Comparison of ENCODE assay signal across 10 cellular contexts in the genomic region with DNA sequence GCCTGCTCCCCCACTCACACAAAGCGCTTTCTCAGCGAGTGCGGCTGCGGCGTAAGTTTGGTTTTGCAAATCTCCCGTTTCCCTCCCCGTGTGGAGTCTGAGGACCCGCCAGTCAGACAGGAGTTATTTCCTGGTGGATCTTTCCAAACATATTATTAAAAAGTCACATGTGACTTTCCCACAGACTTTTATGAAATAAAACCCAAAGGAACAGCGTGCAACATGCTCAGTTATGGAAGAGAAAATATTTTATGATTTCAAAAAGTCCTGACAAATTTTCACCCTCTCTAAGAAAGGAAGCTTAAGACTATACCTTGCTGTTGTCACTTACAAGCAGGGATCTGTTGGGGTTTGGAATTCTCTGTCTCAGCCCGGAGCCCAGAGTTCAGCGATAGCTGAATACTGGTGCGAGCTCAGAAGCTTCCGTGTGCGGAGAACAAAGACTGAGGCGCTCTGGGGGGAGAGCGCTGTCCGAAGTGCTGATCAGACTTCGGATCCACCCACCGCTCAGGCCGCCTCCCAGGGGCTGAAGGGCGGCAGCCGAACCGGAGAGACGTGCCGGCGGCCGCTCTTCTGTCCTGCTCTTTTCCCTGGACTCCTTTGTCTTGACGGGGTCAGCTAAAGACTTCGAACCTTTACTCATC. TPM values are rescaled to one million over a fixed set of nuclear protein-coding genes. Genes with fewer than 3 reads are reported as not detected.
DNase-seq lines count a peak whose midpoint lies in the region; ATAC-seq and TF ChIP-seq lines count a peak whose summit lies in the region.
"Had no signal": no experiment of that assay in that cellular context is flagged by ENCODE, and none has a peak within 500 bp of the region (broad histone marks: within the 10 kb centered on the region; RNA-seq: fewer than 3 reads in every experiment).

No MANE protein-coding gene starts in this region.

- CTCF ChIA-PET in Panc1 (lab: Charles Lee): no interaction called here

- in situ Hi-C loops in Panc1 (cut with HindIII; ENCODE audit: low pct_unique_long_range_greater_than_20kb, low sequenced_read_pairs): no loop called here

- DNase-seq in NCI-H2081 (lab: John Stamatoyannopoulos, UW) (peak; percentile 25 to 30), NCI-H2081 treated with DMSO at 0.1 percent for 48 hours (lab: John Stamatoyannopoulos, UW) (no peak), Panc1 (ENCODE audit: low read depth, low spot score) (no peak), endothelial cell (ENCODE audit: low spot score) (peak; percentile 73), nephron progenitor cell (peak; percentile 84), D341Med (ENCODE audit: low spot score) (no peak)

- peaks cover 2% of the 10 kb centered on the region for H3K27me3 Mint-ChIP-seq in endothelial cell (ENCODE audit: unreplicated experiment)
- peaks cover 88% of the 10 kb centered on the region for H3K27me3 Mint-ChIP-seq in nephron progenitor cell (ENCODE audit: low read depth, poor library complexity)

- H3K9me3 Mint-ChIP-seq in endothelial cell (ENCODE audit: unreplicated experiment) (no peaks in the 10 kb centered on the region), nephron progenitor cell (no peaks in the 10 kb centered on the region)

- peaks cover 15% of the 10 kb centered on the region for H3K27me3 ChIP-seq in Panc1 (ENCODE audit: control insufficient read depth, insufficient read depth, low read length)

- H3K4me1 ChIP-seq in Panc1 (ENCODE audit: control insufficient read depth, insufficient read depth, low read length): no peaks in the 10 kb centered on the region
- H3K4me1 ChIP-seq: SJCRH30 had no signal

- H3K4me1 Mint-ChIP-seq in endothelial cell (ENCODE audit: unreplicated experiment) (peaks cover 16% of the 10 kb centered on the region), nephron progenitor cell (peaks cover 6% of the 10 kb centered on the region)

- H3K9me3 ChIP-seq in Panc1 (ENCODE audit: control insufficient read depth, insufficient read depth, low read depth, low read length): no peaks in the 10 kb centered on the region
- H3K9me3 ChIP-seq: SJCRH30 had no signal

- H3K36me3 Mint-ChIP-seq in endothelial cell (ENCODE audit: low read depth, unreplicated experiment) (no peaks in the 10 kb centered on the region), nephron progenitor cell (ENCODE audit: low read depth) (no peaks in the 10 kb centered on the region)

- TF ChIP-seq CTCF in Panc1 (IDR thresholded peaks at IDR 0.05) (no peak), endothelial cell (IDR thresholded peaks at IDR 0.05; ENCODE audit: unreplicated experiment) (no peak), nephron progenitor cell (IDR thresholded peaks at IDR 0.05) (no peak)

- no peaks in the 10 kb centered on the region for H3K36me3 ChIP-seq in Panc1 (ENCODE audit: control insufficient read depth, insufficient read depth, low read length)
- H3K36me3 ChIP-seq: SJCRH30 had no signal

- no peak overlapping the region for H3K27ac Mint-ChIP-seq in endothelial cell (ENCODE audit: unreplicated experiment)
- no peak overlapping the region for H3K27ac Mint-ChIP-seq in nephron progenitor cell

- no peak overlapping the region for H3K4me3 ChIP-seq in Panc1 (ENCODE audit: low read depth in 2 of 2, low read length in 2 of 2)
- H3K4me3 ChIP-seq: SJCRH30 had no signal

- H3K4me3 Mint-ChIP-seq in endothelial cell (ENCODE audit: unreplicated experiment) (no peak overlapping the region), nephron progenitor cell (no peak overlapping the region)

- POLR2A ChIA-PET in Panc1 (lab: Charles Lee): no interaction called here

- ATAC-seq in Panc1: peak; percentile 50
- ATAC-seq in GM19395 (IDR thresholded peaks at IDR 0.05; ENCODE audit: unreplicated experiment): no peak
- no peak for ATAC-seq in HG02798 (IDR thresholded peaks at IDR 0.05; ENCODE audit: poor library complexity, unreplicated experiment)

- intact Hi-C loops in Panc1 (cut with micrococcal nuclease; ENCODE audit: unreplicated experiment): no loop called here

- no TSS peak for BruUV-seq in Panc1 (replicated peaks; lab: Mats Ljungman, UMichigan)

- H3K27ac ChIP-seq in Panc1 (ENCODE audit: low read length): no peak overlapping the region
- H3K27ac ChIP-seq: SJCRH30 had no signal

RNA-seq across cellular contexts. Expression of a gene that starts 2.5 kb away (rescaled TPM):
- 0.41 TPM for total RNA-seq in Panc1 (2021; ENCODE audit: unreplicated experiment)
- 0.48 TPM for polyA plus RNA-seq in Panc1 (2012; ENCODE audit: insufficient read length)
- 0.74 TPM for total RNA-seq in endothelial cell (ENCODE audit: unreplicated experiment)
- total RNA-seq: mononuclear cell, SJCRH30 had no signal

RNA-seq across cellular contexts. Expression of a gene that starts 54.4 kb away (rescaled TPM):
- not detected for total RNA-seq in Panc1 (2021; ENCODE audit: unreplicated experiment)
- not detected for polyA plus RNA-seq in Panc1 (2012; ENCODE audit: insufficient read length)
- total RNA-seq in endothelial cell (ENCODE audit: unreplicated experiment): not detected
- total RNA-seq: mononuclear cell, SJCRH30 had no signal

Comparison
In these comparisons a context has a peak if more than half of its experiments do, and no peak if none do; other contexts are left out.
1. DNase-seq: peak in NCI-H2081 (2 of 2), endothelial cell (single experiment) and nephron progenitor cell (single experiment); none in NCI-H2081 treated with DMSO at 0.1 percent for 48 hours (single experiment), Panc1 (single experiment) and D341Med (single experiment).